Comparison of ENCODE assay signal across 1 cellular context in the genomic region with DNA sequence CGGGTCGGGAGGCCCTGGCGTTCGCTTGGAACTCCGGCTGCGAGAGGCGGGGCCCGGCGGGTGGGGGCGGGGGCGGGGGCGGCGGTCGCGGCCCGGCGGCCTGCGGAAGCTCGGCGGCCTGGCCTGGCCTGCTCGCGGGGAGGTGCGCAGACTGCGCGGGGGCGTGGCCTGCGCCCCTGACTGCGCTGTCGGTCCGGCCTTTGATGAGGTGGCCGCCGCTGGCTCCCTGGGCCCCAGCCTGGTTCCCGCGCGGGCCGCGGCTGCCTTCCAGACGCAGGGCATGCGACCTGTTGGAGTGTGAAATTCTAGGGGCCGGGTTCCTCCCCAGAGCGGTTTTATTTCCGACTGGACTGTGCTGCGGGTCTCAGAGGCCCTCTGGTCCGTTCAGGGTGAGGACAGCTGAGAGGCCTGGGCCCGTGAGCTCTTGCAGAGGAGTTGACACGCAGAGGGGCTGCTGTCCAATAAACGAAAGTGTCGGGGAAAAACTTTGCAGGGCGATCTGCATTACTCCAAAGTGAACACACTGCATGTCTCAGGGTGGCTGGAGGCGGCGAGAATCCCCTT.
TF ChIP-seq lines count a peak whose summit lies in the region.

No MANE protein-coding gene starts in this region.

TF ChIP-seq in A549, 52 proteins besides CTCF, POLR2A, EP300 and RAD21 (continued from another document):
- TF ChIP-seq, protein P1, sequence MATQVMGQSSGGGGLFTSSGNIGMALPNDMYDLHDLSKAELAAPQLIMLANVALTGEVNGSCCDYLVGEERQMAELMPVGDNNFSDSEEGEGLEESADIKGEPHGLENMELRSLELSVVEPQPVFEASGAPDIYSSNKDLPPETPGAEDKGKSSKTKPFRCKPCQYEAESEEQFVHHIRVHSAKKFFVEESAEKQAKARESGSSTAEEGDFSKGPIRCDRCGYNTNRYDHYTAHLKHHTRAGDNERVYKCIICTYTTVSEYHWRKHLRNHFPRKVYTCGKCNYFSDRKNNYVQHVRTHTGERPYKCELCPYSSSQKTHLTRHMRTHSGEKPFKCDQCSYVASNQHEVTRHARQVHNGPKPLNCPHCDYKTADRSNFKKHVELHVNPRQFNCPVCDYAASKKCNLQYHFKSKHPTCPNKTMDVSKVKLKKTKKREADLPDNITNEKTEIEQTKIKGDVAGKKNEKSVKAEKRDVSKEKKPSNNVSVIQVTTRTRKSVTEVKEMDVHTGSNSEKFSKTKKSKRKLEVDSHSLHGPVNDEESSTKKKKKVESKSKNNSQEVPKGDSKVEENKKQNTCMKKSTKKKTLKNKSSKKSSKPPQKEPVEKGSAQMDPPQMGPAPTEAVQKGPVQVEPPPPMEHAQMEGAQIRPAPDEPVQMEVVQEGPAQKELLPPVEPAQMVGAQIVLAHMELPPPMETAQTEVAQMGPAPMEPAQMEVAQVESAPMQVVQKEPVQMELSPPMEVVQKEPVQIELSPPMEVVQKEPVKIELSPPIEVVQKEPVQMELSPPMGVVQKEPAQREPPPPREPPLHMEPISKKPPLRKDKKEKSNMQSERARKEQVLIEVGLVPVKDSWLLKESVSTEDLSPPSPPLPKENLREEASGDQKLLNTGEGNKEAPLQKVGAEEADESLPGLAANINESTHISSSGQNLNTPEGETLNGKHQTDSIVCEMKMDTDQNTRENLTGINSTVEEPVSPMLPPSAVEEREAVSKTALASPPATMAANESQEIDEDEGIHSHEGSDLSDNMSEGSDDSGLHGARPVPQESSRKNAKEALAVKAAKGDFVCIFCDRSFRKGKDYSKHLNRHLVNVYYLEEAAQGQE (IDR thresholded peaks at IDR 0.05), result no peak
- TF ChIP-seq HDAC2 (IDR thresholded peaks at IDR 0.05) (no peak), TP53 (CRISPR knock-in tag; IDR thresholded peaks at IDR 0.05) (no peak), FOSL2 (IDR thresholded peaks at IDR 0.05) (no peak), FOSL2 (CRISPR knock-in tag; IDR thresholded peaks at IDR 0.05) (peak; percentile 15; the same call in 1 of the 2 replicates), EHF (CRISPR knock-in tag; IDR thresholded peaks at IDR 0.05) (no peak), PHF8 (IDR thresholded peaks at IDR 0.05; ENCODE audit: borderline replicate concordance, low read depth) (no peak), HEYL (CRISPR knock-in tag; IDR thresholded peaks at IDR 0.05) (no peak), CBX2 (IDR thresholded peaks at IDR 0.05; ENCODE audit: borderline replicate concordance, low read depth) (no peak), GATA3 (IDR thresholded peaks at IDR 0.05; ENCODE audit: borderline replicate concordance) (no peak), JUN (IDR thresholded peaks at IDR 0.05) (peak in 1 of 2 experiments; percentile 5; a peak in 1 of 5 replicates), MYC (IDR thresholded peaks at IDR 0.05; ENCODE audit: borderline replicate concordance, low read length) (no peak), NFE2L2 (conservative IDR thresholded peaks at IDR 0.05; ENCODE audit: low read length) (no peak)
- TF ChIP-seq, protein P2, sequence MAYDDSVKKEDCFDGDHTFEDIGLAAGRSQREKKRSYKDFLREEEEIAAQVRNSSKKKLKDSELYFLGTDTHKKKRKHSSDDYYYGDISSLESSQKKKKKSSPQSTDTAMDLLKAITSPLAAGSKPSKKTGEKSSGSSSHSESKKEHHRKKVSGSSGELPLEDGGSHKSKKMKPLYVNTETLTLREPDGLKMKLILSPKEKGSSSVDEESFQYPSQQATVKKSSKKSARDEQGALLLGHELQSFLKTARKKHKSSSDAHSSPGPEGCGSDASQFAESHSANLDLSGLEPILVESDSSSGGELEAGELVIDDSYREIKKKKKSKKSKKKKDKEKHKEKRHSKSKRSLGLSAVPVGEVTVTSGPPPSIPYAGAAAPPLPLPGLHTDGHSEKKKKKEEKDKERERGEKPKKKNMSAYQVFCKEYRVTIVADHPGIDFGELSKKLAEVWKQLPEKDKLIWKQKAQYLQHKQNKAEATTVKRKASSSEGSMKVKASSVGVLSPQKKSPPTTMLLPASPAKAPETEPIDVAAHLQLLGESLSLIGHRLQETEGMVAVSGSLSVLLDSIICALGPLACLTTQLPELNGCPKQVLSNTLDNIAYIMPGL (CRISPR knock-in tag; IDR thresholded peaks at IDR 0.05; ENCODE audit: borderline replicate concordance), result no peak
- TF ChIP-seq, protein P3, sequence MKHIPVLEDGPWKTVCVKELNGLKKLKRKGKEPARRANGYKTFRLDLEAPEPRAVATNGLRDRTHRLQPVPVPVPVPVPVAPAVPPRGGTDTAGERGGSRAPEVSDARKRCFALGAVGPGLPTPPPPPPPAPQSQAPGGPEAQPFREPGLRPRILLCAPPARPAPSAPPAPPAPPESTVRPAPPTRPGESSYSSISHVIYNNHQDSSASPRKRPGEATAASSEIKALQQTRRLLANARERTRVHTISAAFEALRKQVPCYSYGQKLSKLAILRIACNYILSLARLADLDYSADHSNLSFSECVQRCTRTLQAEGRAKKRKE (CRISPR knock-in tag; IDR thresholded peaks at IDR 0.05; ENCODE audit: low read depth), result no peak
- TF ChIP-seq, protein P4, sequence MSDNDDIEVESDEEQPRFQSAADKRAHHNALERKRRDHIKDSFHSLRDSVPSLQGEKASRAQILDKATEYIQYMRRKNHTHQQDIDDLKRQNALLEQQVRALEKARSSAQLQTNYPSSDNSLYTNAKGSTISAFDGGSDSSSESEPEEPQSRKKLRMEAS (IDR thresholded peaks at IDR 0.05), result 0 out of 2 replicates have a peak, but pooled peaks have one; percentile 28
